ENCODE assay signal across 11 cellular contexts in genomic region chr5:140253985-140254384, GRCh38. TPM values are rescaled to one million over a fixed set of nuclear protein-coding genes. Genes with fewer than 3 reads are reported as not detected.
A peak's percentile ranks its signal among the peaks of the same experiment; 100 is the strongest.
DNase-seq lines count a peak whose midpoint lies in the region; ATAC-seq, FAIRE-seq and TF ChIP-seq lines count a peak whose summit lies in the region.
"Had no signal": no experiment of that assay in that cellular context is flagged by ENCODE, and none has a peak within 500 bp of the region (broad histone marks: within the 10 kb centered on the region; RNA-seq: fewer than 3 reads in every experiment).

No MANE protein-coding gene starts in this region.

- H3K36me3 ChIP-seq in BLaER1 (peaks cover 46% of the 10 kb centered on the region), bronchial epithelial cell (ENCODE audit: control insufficient read depth, insufficient read depth, low read length) (no peaks in the 10 kb centered on the region)

- no peak overlapping the region for H3K27ac ChIP-seq in BLaER1
- H3K27ac ChIP-seq: sigmoid colon had no signal

- no peak overlapping the region for H3K9ac ChIP-seq in BLaER1

- H3K4me3 ChIP-seq in BLaER1 (no peak overlapping the region), bronchial epithelial cell (ENCODE audit: low read depth, low read length) (no peak overlapping the region)
- H3K4me3 ChIP-seq: sigmoid colon, tibial nerve had no signal

- no peaks in the 10 kb centered on the region for H3K9me3 ChIP-seq in BLaER1
- H3K9me3 ChIP-seq: sigmoid colon, tibial nerve had no signal

- peaks cover 32% of the 10 kb centered on the region; the same call in 1 of the 2 replicates for H4K20me1 ChIP-seq in BLaER1

- no peak for FAIRE-seq in bronchial epithelial cell (lab: Jason Lieb, UNC)

- H3K27me3 ChIP-seq in BLaER1 (no peaks in the 10 kb centered on the region), bronchial epithelial cell (ENCODE audit: control insufficient read depth, insufficient read depth, low read length) (no peaks in the 10 kb centered on the region)
- H3K27me3 ChIP-seq: sigmoid colon, tibial nerve had no signal

- ATAC-seq in GM21423 (IDR thresholded peaks at IDR 0.05; ENCODE audit: unreplicated experiment) (no peak), HG02938 (IDR thresholded peaks at IDR 0.05; ENCODE audit: unreplicated experiment) (no peak), GM18517 (IDR thresholded peaks at IDR 0.05; ENCODE audit: unreplicated experiment) (no peak)

- H3K4me1 ChIP-seq in BLaER1: peaks cover 62% of the 10 kb centered on the region

- DNase-seq in LoVo (ENCODE audit: low spot score) (peak; percentile 69), bronchial epithelial cell (ENCODE audit: low read depth) (peak; percentile 85), myocyte (ENCODE audit: low read depth) (peak; percentile 26), OCI-M1 (lab: John Stamatoyannopoulos, UW) (no peak)
- DNase-seq: NCI-H1694, sigmoid colon had no signal

- TF ChIP-seq CTCF in bronchial epithelial cell (IDR thresholded peaks at IDR 0.05; ENCODE audit: insufficient read depth, low read length, severe bottlenecking): no peak

- peak overlapping the region; percentile 73; the same call in 1 of the 2 replicates for H3K4me2 ChIP-seq in BLaER1

RNA-seq across cellular contexts. Expression of gene PFDN1, which starts 48.9 kb away (rescaled TPM):
- total RNA-seq in bronchial epithelial cell (34.5 and 38.1 TPM in 2 replicates), myocyte (42.0 and 63.9 TPM in 2 replicates)
- polyA plus RNA-seq in myocyte (2012): 75.9 TPM
